Comparison of ENCODE assay signal across 16 cellular contexts in genomic region chr21:31902438-31902837, GRCh38. TPM values are rescaled to one million over a fixed set of nuclear protein-coding genes. Genes with fewer than 3 reads are reported as not detected.
A peak's percentile ranks its signal among the peaks of the same experiment; 100 is the strongest.
DNase-seq lines count a peak whose midpoint lies in the region; ATAC-seq, FAIRE-seq and TF ChIP-seq lines count a peak whose summit lies in the region.
"Had no signal": no experiment of that assay in that cellular context is flagged by ENCODE, and none has a peak within 500 bp of the region (broad histone marks: within the 10 kb centered on the region; RNA-seq: fewer than 3 reads in every experiment).

No MANE protein-coding gene starts in this region.

- no peak for ATAC-seq in body of pancreas
- ATAC-seq in pancreas: no peak
- no peak for ATAC-seq in GM18867 (IDR thresholded peaks at IDR 0.05; ENCODE audit: unreplicated experiment)
- ATAC-seq: CD8-positive, alpha-beta T cell; HCT116 had no signal

- TF ChIP-seq CTCF in HEK293 (tag by site-specific recombination; IDR thresholded peaks at IDR 0.05): no peak
- TF ChIP-seq CTCF in body of pancreas (IDR thresholded peaks at IDR 0.05): no peak
- no peak for TF ChIP-seq CTCF in pancreas (IDR thresholded peaks at IDR 0.05)

- CTCF ChIA-PET in HEK293 (lab: Yijun Ruan, JAX): interaction anchor here (0.6 to 1.4 kb wide), 3 partner anchors 19 to 36 kb away, joined by 3 to 6 read pairs (median 3); no protein-coding TSS in a partner anchor

- no peak for FAIRE-seq in pancreas (lab: Jason Lieb, UNC)
- FAIRE-seq: HTR-8/SVneo had no signal

- H3K4me1 ChIP-seq in HEK293 (ENCODE audit: control insufficient read depth, insufficient read depth, low read length): peaks cover 10% of the 10 kb centered on the region
- peaks cover 75% of the 10 kb centered on the region for H3K4me1 ChIP-seq in body of pancreas
- peaks cover 32 to 54% (median 52%) of the 10 kb centered on the region in 3 donors for H3K4me1 ChIP-seq in pancreas

- no peak overlapping the region for H3K4me3 ChIP-seq in HEK293 (ENCODE audit: low read depth, low read length)
- no peak overlapping the region for H3K4me3 ChIP-seq in body of pancreas
- H3K4me3 ChIP-seq in pancreas: no peak overlapping the region
- H3K4me3 ChIP-seq: BLaER1 treated with 17β-estradiol and CSF1 and Interleukin-3, amounts not matched to agents 10 nM and 100 nM had no signal

- H3K36me3 ChIP-seq in HEK293 (ENCODE audit: control insufficient read depth in 2 of 2, insufficient read depth in 1 of 2, low read length in 2 of 2) (no peaks in the 10 kb centered on the region), body of pancreas (replicated peaks in 1 of 2; ENCODE audit: insufficient read depth in 1 of 2, low read depth in 2 of 2) (no peaks in the 10 kb centered on the region), pancreas (no peaks in the 10 kb centered on the region)

- intact Hi-C loops in body of pancreas (cut with DNase I) (no loop called here), pancreas (cut with DNase I) (no loop called here)

- H3K27ac ChIP-seq in HEK293 (ENCODE audit: extremely low read depth, low read depth, low read length) (no peak overlapping the region), body of pancreas (peak overlapping the region; percentile 87 to 96 (median 95)), pancreas (peak overlapping the region in 3 of 4 donors; percentile 89 to 96 (median 96)), substantia nigra (ENCODE audit: low read depth, low read length, poor library complexity, severe bottlenecking) (no peak overlapping the region)
- H3K27ac ChIP-seq: BLaER1 treated with 17β-estradiol and CSF1 and Interleukin-3, amounts not matched to agents 10 nM and 100 nM had no signal

- no peaks in the 10 kb centered on the region for H3K9me3 ChIP-seq in HEK293 (ENCODE audit: control insufficient read depth, insufficient read depth, low read depth, low read length)
- H3K9me3 ChIP-seq in body of pancreas: no peaks in the 10 kb centered on the region
- no peaks in the 10 kb centered on the region for H3K9me3 ChIP-seq in pancreas

- POLR2A ChIA-PET in HEK293 (lab: Yijun Ruan, JAX): no interaction called here

- DNase-seq in NCI-H146 (lab: John Stamatoyannopoulos, UW) (peak; percentile 67), body of pancreas (no peak), pancreas (no peak), substantia nigra (lab: John Stamatoyannopoulos, UW) (no peak)
- DNase-seq: Calu3; CD8-positive, alpha-beta T cell; DMS79 treated with DMSO at 0.1 percent for 48 hours; GF-D8; GOT3; H7; IMR-90 had no signal

- no peak for TF ChIP-seq POLR2A in body of pancreas (IDR thresholded peaks at IDR 0.05)

- WGBS in body of pancreas, 2 donors: 89 to 95% methylated on average over 6 of the region's 6 CpGs
- 94 to 96% methylated on average over 6 of the region's 6 CpGs for WGBS in pancreas, 2 donors

- H3K27me3 ChIP-seq in body of pancreas (no peaks in the 10 kb centered on the region), pancreas (no peaks in the 10 kb centered on the region)

TF ChIP-seq in HEK293, 187 proteins besides CTCF, POLR2A, EP300 and RAD21 (continues in another document):
- TF ChIP-seq MYNN (tag by site-specific recombination; IDR thresholded peaks at IDR 0.05; ENCODE audit: borderline replicate concordance) (no peak), KLF16 (tag by site-specific recombination; IDR thresholded peaks at IDR 0.05) (no peak), ZNF623 (tag by site-specific recombination; IDR thresholded peaks at IDR 0.05) (no peak), ZNF266 (tag by site-specific recombination; IDR thresholded peaks at IDR 0.05; ENCODE audit: low read depth) (no peak), HOXC10 (CRISPR knock-in tag; IDR thresholded peaks at IDR 0.05) (no peak), ZNF692 (tag by site-specific recombination; IDR thresholded peaks at IDR 0.05) (no peak), ZIC2 (tag by site-specific recombination; IDR thresholded peaks at IDR 0.05) (peak; percentile 85), WT1 (tag by site-specific recombination; IDR thresholded peaks at IDR 0.05) (no peak), ZNF585B (tag by site-specific recombination; IDR thresholded peaks at IDR 0.05) (no peak), REST (tag by site-specific recombination; IDR thresholded peaks at IDR 0.05) (no peak), ZBTB1 (tag by site-specific recombination; IDR thresholded peaks at IDR 0.05) (no peak), ZNF280D (tag by site-specific recombination; IDR thresholded peaks at IDR 0.05) (no peak), ZEB2 (tag by site-specific recombination; IDR thresholded peaks at IDR 0.05) (no peak), ELK4 (IDR thresholded peaks at IDR 0.05; ENCODE audit: borderline replicate concordance, low read depth, low read length) (no peak), FEZF1 (tag by site-specific recombination; IDR thresholded peaks at IDR 0.05) (peak; percentile 66), EGR2 (tag by site-specific recombination; IDR thresholded peaks at IDR 0.05; ENCODE audit: low read depth) (no peak), ZNF423 (tag by site-specific recombination; IDR thresholded peaks at IDR 0.05) (peak; percentile 32; the same call in 1 of the 2 replicates), ZNF837 (tag by site-specific recombination; IDR thresholded peaks at IDR 0.05) (no peak)

RNA-seq across cellular contexts. Expression of gene HUNK, which starts 29.6 kb away (rescaled TPM):
- 1 to 10 TPM; 6.7 to 9.2 TPM for total RNA-seq in body of pancreas
- 10 to 100 TPM in 2 of 6 donors, 1 to 10 TPM in 4; 5.8 to 17.0 (median 9.7) TPM for total RNA-seq in pancreas
- polyA plus RNA-seq in pancreas: 1 to 10 TPM; 2.6 TPM
- total RNA-seq: CD8-positive, alpha-beta T cell had no signal

Comparison
In these comparisons a context has a peak if more than half of its experiments do, and no peak if none do; other contexts are left out.
1. H3K27ac ChIP-seq: peak in body of pancreas (4 of 4) and pancreas (3 of 4); none in HEK293 (single experiment) and substantia nigra (single experiment).